ENCODE assay signal across 1 cellular context in genomic region chr20:50450961-50451752, GRCh38.
TF ChIP-seq lines count a peak whose summit lies in the region.

No MANE protein-coding gene starts in this region.

TF ChIP-seq in HepG2, 621 proteins besides CTCF, POLR2A, EP300 and RAD21 (continued from another document and continues in another):
- TF ChIP-seq SMC3 (IDR thresholded peaks at IDR 0.05; ENCODE audit: low read length): peak; percentile 21; the same call in 1 of the 2 replicates
- TF ChIP-seq ZMYM2 (CRISPR knock-in tag; IDR thresholded peaks at IDR 0.05): 0 out of 2 replicates have a peak, but pooled peaks have one; percentile 34
- TF ChIP-seq, protein P1, sequence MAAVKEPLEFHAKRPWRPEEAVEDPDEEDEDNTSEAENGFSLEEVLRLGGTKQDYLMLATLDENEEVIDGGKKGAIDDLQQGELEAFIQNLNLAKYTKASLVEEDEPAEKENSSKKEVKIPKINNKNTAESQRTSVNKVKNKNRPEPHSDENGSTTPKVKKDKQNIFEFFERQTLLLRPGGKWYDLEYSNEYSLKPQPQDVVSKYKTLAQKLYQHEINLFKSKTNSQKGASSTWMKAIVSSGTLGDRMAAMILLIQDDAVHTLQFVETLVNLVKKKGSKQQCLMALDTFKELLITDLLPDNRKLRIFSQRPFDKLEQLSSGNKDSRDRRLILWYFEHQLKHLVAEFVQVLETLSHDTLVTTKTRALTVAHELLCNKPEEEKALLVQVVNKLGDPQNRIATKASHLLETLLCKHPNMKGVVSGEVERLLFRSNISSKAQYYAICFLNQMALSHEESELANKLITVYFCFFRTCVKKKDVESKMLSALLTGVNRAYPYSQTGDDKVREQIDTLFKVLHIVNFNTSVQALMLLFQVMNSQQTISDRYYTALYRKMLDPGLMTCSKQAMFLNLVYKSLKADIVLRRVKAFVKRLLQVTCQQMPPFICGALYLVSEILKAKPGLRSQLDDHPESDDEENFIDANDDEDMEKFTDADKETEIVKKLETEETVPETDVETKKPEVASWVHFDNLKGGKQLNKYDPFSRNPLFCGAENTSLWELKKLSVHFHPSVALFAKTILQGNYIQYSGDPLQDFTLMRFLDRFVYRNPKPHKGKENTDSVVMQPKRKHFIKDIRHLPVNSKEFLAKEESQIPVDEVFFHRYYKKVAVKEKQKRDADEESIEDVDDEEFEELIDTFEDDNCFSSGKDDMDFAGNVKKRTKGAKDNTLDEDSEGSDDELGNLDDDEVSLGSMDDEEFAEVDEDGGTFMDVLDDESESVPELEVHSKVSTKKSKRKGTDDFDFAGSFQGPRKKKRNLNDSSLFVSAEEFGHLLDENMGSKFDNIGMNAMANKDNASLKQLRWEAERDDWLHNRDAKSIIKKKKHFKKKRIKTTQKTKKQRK (IDR thresholded peaks at IDR 0.05; ENCODE audit: low read length): no peak
- no peak for TF ChIP-seq RARG (CRISPR knock-in tag; IDR thresholded peaks at IDR 0.05; ENCODE audit: low read depth)
- no peak for TF ChIP-seq LCORL (IDR thresholded peaks at IDR 0.05)
- peak; percentile 72; the same call in 1 of the 2 replicates for TF ChIP-seq LCORL (CRISPR knock-in tag; IDR thresholded peaks at IDR 0.05)
- TF ChIP-seq MNT (IDR thresholded peaks at IDR 0.05): no peak
- TF ChIP-seq JUNB (CRISPR knock-in tag; IDR thresholded peaks at IDR 0.05; ENCODE audit: borderline replicate concordance): no peak
- TF ChIP-seq, protein P2, sequence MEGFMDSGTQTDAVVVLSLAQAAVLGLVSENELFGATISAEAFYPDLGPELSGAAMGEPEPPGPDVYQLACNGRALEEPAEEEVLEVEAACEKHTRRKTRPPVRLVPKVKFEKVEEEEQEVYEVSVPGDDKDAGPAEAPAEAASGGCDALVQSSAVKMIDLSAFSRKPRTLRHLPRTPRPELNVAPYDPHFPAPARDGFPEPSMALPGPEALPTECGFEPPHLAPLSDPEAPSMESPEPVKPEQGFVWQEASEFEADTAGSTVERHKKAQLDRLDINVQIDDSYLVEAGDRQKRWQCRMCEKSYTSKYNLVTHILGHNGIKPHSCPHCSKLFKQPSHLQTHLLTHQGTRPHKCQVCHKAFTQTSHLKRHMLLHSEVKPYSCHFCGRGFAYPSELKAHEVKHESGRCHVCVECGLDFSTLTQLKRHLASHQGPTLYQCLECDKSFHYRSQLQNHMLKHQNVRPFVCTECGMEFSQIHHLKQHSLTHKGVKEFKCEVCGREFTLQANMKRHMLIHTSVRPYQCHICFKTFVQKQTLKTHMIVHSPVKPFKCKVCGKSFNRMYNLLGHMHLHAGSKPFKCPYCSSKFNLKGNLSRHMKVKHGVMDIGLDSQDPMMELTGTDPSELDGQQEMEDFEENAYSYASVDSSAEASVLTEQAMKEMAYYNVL (CRISPR knock-in tag; IDR thresholded peaks at IDR 0.05; ENCODE audit: borderline replicate concordance): no peak
- TF ChIP-seq, protein P3, sequence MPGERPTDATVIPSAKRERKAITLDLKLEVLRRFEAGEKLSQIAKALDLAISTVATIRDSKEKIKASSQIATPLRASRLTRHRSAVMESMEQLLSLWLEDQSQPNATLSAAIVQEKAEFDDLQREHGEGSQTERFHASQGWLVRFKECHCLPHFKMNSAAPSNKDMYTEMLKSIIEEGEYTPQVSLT (CRISPR knock-in tag; IDR thresholded peaks at IDR 0.05; ENCODE audit: borderline replicate concordance, low read depth): no peak
- TF ChIP-seq KDM5A (IDR thresholded peaks at IDR 0.05; ENCODE audit: borderline replicate concordance, low read length): no peak
- peak; percentile 57 for TF ChIP-seq RARA (CRISPR knock-in tag; IDR thresholded peaks at IDR 0.05)
- TF ChIP-seq ZNF563 (CRISPR knock-in tag; IDR thresholded peaks at IDR 0.05): no peak
- TF ChIP-seq TCF7L2 (IDR thresholded peaks at IDR 0.05; ENCODE audit: low read depth, low read length): no peak
- TF ChIP-seq ATRX (CRISPR knock-in tag; IDR thresholded peaks at IDR 0.05; ENCODE audit: borderline replicate concordance): no peak
- no peak for TF ChIP-seq SNAI1 (CRISPR knock-in tag; IDR thresholded peaks at IDR 0.05; ENCODE audit: borderline replicate concordance)
- TF ChIP-seq JUN (CRISPR knock-in tag; IDR thresholded peaks at IDR 0.05): no peak
- TF ChIP-seq TRIM24 (CRISPR knock-in tag; IDR thresholded peaks at IDR 0.05): no peak
- TF ChIP-seq, protein P4, sequence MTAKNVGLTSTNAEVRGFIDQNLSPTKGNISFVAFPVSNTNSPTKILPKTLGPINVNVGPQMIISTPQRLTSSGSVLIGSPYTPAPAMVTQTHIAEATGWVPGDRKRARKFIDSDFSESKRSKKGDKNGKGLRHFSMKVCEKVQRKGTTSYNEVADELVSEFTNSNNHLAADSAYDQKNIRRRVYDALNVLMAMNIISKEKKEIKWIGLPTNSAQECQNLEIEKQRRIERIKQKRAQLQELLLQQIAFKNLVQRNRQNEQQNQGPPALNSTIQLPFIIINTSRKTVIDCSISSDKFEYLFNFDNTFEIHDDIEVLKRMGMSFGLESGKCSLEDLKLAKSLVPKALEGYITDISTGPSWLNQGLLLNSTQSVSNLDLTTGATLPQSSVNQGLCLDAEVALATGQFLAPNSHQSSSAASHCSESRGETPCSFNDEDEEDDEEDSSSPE (CRISPR knock-in tag; IDR thresholded peaks at IDR 0.05): no peak
- no peak for TF ChIP-seq ZNF619 (CRISPR knock-in tag; IDR thresholded peaks at IDR 0.05)
- TF ChIP-seq SNRNP70 (IDR thresholded peaks at IDR 0.05; ENCODE audit: low read depth, low read length): no peak
- no peak for TF ChIP-seq SAFB2 (CRISPR knock-in tag; IDR thresholded peaks at IDR 0.05; ENCODE audit: borderline replicate concordance, low read depth)
- peak; percentile 7; the same call in 1 of the 2 replicates for TF ChIP-seq NCOA2 (CRISPR knock-in tag; IDR thresholded peaks at IDR 0.05)
- no peak for TF ChIP-seq HHEX (CRISPR knock-in tag; IDR thresholded peaks at IDR 0.05)
- no peak for TF ChIP-seq MZF1 (CRISPR knock-in tag; IDR thresholded peaks at IDR 0.05; ENCODE audit: borderline replicate concordance)
- 0 out of 2 replicates have a peak, but pooled peaks have one; percentile 16 for TF ChIP-seq GATAD1 (CRISPR knock-in tag; IDR thresholded peaks at IDR 0.05)
- TF ChIP-seq, protein P5, sequence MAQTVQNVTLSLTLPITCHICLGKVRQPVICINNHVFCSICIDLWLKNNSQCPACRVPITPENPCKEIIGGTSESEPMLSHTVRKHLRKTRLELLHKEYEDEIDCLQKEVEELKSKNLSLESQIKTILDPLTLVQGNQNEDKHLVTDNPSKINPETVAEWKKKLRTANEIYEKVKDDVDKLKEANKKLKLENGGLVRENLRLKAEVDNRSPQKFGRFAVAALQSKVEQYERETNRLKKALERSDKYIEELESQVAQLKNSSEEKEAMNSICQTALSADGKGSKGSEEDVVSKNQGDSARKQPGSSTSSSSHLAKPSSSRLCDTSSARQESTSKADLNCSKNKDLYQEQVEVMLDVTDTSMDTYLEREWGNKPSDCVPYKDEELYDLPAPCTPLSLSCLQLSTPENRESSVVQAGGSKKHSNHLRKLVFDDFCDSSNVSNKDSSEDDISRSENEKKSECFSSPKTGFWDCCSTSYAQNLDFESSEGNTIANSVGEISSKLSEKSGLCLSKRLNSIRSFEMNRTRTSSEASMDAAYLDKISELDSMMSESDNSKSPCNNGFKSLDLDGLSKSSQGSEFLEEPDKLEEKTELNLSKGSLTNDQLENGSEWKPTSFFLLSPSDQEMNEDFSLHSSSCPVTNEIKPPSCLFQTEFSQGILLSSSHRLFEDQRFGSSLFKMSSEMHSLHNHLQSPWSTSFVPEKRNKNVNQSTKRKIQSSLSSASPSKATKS (CRISPR knock-in tag; IDR thresholded peaks at IDR 0.05): no peak
- TF ChIP-seq NFRKB (IDR thresholded peaks at IDR 0.05): no peak
- TF ChIP-seq ZNF780A (CRISPR knock-in tag; IDR thresholded peaks at IDR 0.05): no peak
- TF ChIP-seq, protein P6, sequence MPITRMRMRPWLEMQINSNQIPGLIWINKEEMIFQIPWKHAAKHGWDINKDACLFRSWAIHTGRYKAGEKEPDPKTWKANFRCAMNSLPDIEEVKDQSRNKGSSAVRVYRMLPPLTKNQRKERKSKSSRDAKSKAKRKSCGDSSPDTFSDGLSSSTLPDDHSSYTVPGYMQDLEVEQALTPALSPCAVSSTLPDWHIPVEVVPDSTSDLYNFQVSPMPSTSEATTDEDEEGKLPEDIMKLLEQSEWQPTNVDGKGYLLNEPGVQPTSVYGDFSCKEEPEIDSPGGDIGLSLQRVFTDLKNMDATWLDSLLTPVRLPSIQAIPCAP (CRISPR knock-in tag; IDR thresholded peaks at IDR 0.05; ENCODE audit: low read depth): 0 out of 2 replicates have a peak, but pooled peaks have one; percentile 54
- 0 out of 2 replicates have a peak, but pooled peaks have one; percentile 15 for TF ChIP-seq SP5 (CRISPR knock-in tag; IDR thresholded peaks at IDR 0.05; ENCODE audit: borderline replicate concordance, low read depth)
- TF ChIP-seq NFE2 (CRISPR knock-in tag; IDR thresholded peaks at IDR 0.05): no peak
- TF ChIP-seq ETS1 (CRISPR knock-in tag; IDR thresholded peaks at IDR 0.05): no peak
- peak; percentile 80; the same call in 1 of the 2 replicates for TF ChIP-seq ARID2 (CRISPR knock-in tag; IDR thresholded peaks at IDR 0.05; ENCODE audit: borderline replicate concordance)
- peak; percentile 24; the same call in 1 of the 2 replicates for TF ChIP-seq TGIF2 (CRISPR knock-in tag; IDR thresholded peaks at IDR 0.05)
- no peak for TF ChIP-seq RFX1 (IDR thresholded peaks at IDR 0.05)
- TF ChIP-seq ZNF570 (CRISPR knock-in tag; IDR thresholded peaks at IDR 0.05; ENCODE audit: borderline replicate concordance): no peak
- TF ChIP-seq ZNF709 (CRISPR knock-in tag; IDR thresholded peaks at IDR 0.05): no peak
- no peak for TF ChIP-seq ZNF10 (CRISPR knock-in tag; IDR thresholded peaks at IDR 0.05; ENCODE audit: borderline replicate concordance, low read depth)
- peak; percentile 70 for TF ChIP-seq ZNF350 (CRISPR knock-in tag; IDR thresholded peaks at IDR 0.05; ENCODE audit: borderline replicate concordance, low read depth)
- TF ChIP-seq ZNF468 (CRISPR knock-in tag; IDR thresholded peaks at IDR 0.05): no peak
- no peak for TF ChIP-seq SCMH1 (CRISPR knock-in tag; IDR thresholded peaks at IDR 0.05; ENCODE audit: borderline replicate concordance)
- TF ChIP-seq PREB (CRISPR knock-in tag; IDR thresholded peaks at IDR 0.05): no peak
- TF ChIP-seq SALL1 (CRISPR knock-in tag; IDR thresholded peaks at IDR 0.05): peak; percentile 69
- peak; percentile 41; the same call in 1 of the 2 replicates for TF ChIP-seq KLF11 (CRISPR knock-in tag; IDR thresholded peaks at IDR 0.05)
- no peak for TF ChIP-seq ARNT (IDR thresholded peaks at IDR 0.05)
- no peak for TF ChIP-seq ZNF615 (CRISPR knock-in tag; IDR thresholded peaks at IDR 0.05; ENCODE audit: borderline replicate concordance)
- TF ChIP-seq ZMAT5 (CRISPR knock-in tag; IDR thresholded peaks at IDR 0.05; ENCODE audit: borderline replicate concordance, low read depth): no peak
- TF ChIP-seq, protein P7, sequence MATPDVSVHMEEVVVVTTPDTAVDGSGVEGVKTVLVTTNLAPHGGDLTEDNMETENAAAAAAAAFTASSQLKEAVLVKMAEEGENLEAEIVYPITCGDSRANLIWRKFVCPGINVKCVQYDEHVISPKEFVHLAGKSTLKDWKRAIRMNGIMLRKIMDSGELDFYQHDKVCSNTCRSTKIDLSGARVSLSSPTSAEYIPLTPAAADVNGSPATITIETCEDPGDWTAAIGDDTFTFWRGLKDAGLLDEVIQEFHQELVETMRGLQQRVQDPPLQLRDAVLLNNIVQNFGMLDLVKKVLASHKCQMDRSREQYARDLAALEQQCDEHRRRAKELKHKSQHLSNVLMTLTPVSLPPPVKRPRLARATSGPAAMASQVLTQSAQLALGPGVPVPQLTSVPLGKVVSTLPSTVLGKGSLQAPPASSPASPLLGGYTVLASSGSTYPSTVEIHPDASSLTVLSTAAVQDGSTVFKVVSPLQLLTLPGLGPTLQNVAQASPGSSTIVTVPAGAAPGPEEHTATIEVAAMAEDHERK (CRISPR knock-in tag; IDR thresholded peaks at IDR 0.05; ENCODE audit: low read depth): no peak
- no peak for TF ChIP-seq ZNF720 (CRISPR knock-in tag; IDR thresholded peaks at IDR 0.05)
- no peak; the same call in 1 of the 2 replicates for TF ChIP-seq ADNP (CRISPR knock-in tag; IDR thresholded peaks at IDR 0.05)
- no peak for TF ChIP-seq ZEB1 (IDR thresholded peaks at IDR 0.05; ENCODE audit: insufficient replicate concordance, low read depth)
- TF ChIP-seq CENPX (CRISPR knock-in tag; IDR thresholded peaks at IDR 0.05): no peak
